In the genomic region with DNA sequence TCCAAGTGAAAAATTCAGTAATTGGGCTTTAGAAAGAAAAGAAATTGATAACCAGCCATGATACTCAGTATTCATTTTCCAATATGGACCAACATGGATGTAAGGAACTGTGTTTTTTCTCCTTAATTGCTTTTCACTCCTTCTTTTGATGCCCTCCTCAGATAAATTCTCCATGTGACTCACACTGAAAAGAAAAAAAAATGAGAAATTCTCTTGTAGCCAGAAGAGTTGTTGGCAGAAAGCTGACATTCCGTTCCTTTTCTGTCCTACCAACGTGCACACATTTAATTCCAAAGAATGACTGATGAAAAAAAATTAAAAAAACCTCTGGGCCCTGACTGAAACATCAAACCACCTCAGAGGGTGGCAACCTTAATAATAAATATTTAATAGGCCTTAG, we compare ENCODE assay signal across 27 cellular contexts.
DNase-seq lines count a peak whose midpoint lies in the region; ATAC-seq, FAIRE-seq and TF ChIP-seq lines count a peak whose summit lies in the region.
"Had no signal": no experiment of that assay in that cellular context is flagged by ENCODE, and none has a peak within 500 bp of the region (broad histone marks: within the 10 kb centered on the region; RNA-seq: fewer than 3 reads in every experiment).

No MANE protein-coding gene starts in this region.

- peak; percentile 76 for DNase-seq in GM23248
- DNase-seq in astrocyte of the spinal cord (ENCODE audit: low read depth, low spot score) = peak; percentile 68
- DNase-seq in foreskin fibroblast = peak; percentile 33 to 56
- no peak for DNase-seq in thyroid gland
- no peak for DNase-seq in RCC 7860 (ENCODE audit: low spot score)
- no peak for DNase-seq in activated CD8-positive, alpha-beta T cell treated with anti-CD3 and anti-CD28 coated beads for 36 hours
- no peak for DNase-seq in KG1 (lab: John Stamatoyannopoulos, UW)
- DNase-seq: activated CD4-positive, alpha-beta memory T cell treated with anti-CD3 and anti-CD28 coated beads, Interleukin-2, amount 10 ng/mL, durations not matched to agents 7 days and 5 days; activated T-cell treated with anti-CD3 and anti-CD28 coated beads, Interleukin-2, amount 50 U/mL, for 48 hours; AML-193; Caco-2; central memory CD4-positive, alpha-beta T cell; effector memory CD4-positive, alpha-beta T cell; foreskin melanocyte; left cardiac atrium; NCI-H1105; NCI-H2171 treated with DMSO at 0.1 percent for 48 hours; NCI-H748 treated with DMSO at 0.1 percent for 48 hours; SHP77 treated with DMSO at 0.1 percent for 48 hours; stimulated activated naive CD8-positive, alpha-beta T cell treated with anti-CD3 and anti-CD28 coated beads, Interleukin-15, Interleukin-2, amounts not matched to agents 100 U/mL and 50 U/mL, for 24 hours; WERI-Rb-1 had no signal

- WGBS in GM23248 (ENCODE audit: low coverage in 1 of 2, low lambda C conversion rate in 2 of 2, missing lambda C conversion rate in 2 of 2), 2 experiments = 0 to 2% methylated on average over 2 of the region's 2 CpGs
- WGBS in thyroid gland, 2 donors = 13 to 17% methylated on average over 2 of the region's 2 CpGs

- H3K4me1 ChIP-seq in GM23248 (ENCODE audit: insufficient read depth) (peaks cover 15% of the 10 kb centered on the region), thyroid gland (peaks cover 0 to 4% of the 10 kb centered on the region in 2 donors)
- H3K4me1 ChIP-seq: Caco-2, right atrium auricular region had no signal

- no peaks in the 10 kb centered on the region for H3K79me2 ChIP-seq in GM23248 (ENCODE audit: insufficient read depth)

- peaks cover 5% of the 10 kb centered on the region; the same call in 1 of the 2 replicates for H3F3A ChIP-seq in GM23248 (ENCODE audit: insufficient read depth)

- no peak for FAIRE-seq in RCC 7860 (lab: Jason Lieb, UNC)

- no peak overlapping the region for H3K4me3 Mint-ChIP-seq in activated CD8-positive, alpha-beta T cell treated with anti-CD3 and anti-CD28 coated beads for 36 hours
- H3K4me3 Mint-ChIP-seq: activated CD4-positive, alpha-beta memory T cell treated with anti-CD3 and anti-CD28 coated beads, Interleukin-2, amount 10 ng/mL, durations not matched to agents 7 days and 5 days; activated naive CD8-positive, alpha-beta T cell; T-helper 1 cell treated with Interleukin-12 subunit alpha and Interleukin-12 subunit beta and Interleukin-4 antibody, amounts not matched to agents 30 μg/mL and 1 μg/mL, for 36 hours had no signal

- H3K9me2 ChIP-seq in GM23248 (ENCODE audit: insufficient read depth) = no peaks in the 10 kb centered on the region

- H3K4me3 ChIP-seq in GM23248 = no peak overlapping the region
- H3K4me3 ChIP-seq in astrocyte of the spinal cord (ENCODE audit: low read depth, low read length) = no peak overlapping the region
- H3K4me3 ChIP-seq in foreskin fibroblast (ENCODE audit: low read depth in 1 of 2, low read length in 2 of 2) = no peak overlapping the region
- no peak overlapping the region for H3K4me3 ChIP-seq in thyroid gland (replicated peaks in 1 of 3)
- H3K4me3 ChIP-seq: right atrium auricular region had no signal

- ATAC-seq in activated CD8-positive, alpha-beta T cell treated with anti-CD3 and anti-CD28 coated beads for 36 hours = no peak
- ATAC-seq in GM19023 (IDR thresholded peaks at IDR 0.05; ENCODE audit: unreplicated experiment) = no peak
- ATAC-seq: left cardiac atrium; stimulated activated naive CD8-positive, alpha-beta T cell treated with anti-CD3 and anti-CD28 coated beads, Interleukin-15, Interleukin-2, amounts not matched to agents 100 U/mL and 50 U/mL, for 24 hours had no signal

- no peaks in the 10 kb centered on the region for H3K9me3 ChIP-seq in GM23248 (ENCODE audit: low read depth)
- no peaks in the 10 kb centered on the region for H3K9me3 ChIP-seq in thyroid gland
- H3K9me3 ChIP-seq: Caco-2, neutrophil, right atrium auricular region had no signal

- H3K36me3 ChIP-seq in GM23248 (ENCODE audit: low read depth) (no peaks in the 10 kb centered on the region), thyroid gland (no peaks in the 10 kb centered on the region)
- H3K36me3 ChIP-seq: neutrophil, right atrium auricular region, WERI-Rb-1 had no signal

- H3K4me1 Mint-ChIP-seq in activated CD8-positive, alpha-beta T cell treated with anti-CD3 and anti-CD28 coated beads for 36 hours (ENCODE audit: low read depth) = no peaks in the 10 kb centered on the region
- H3K4me1 Mint-ChIP-seq: activated CD4-positive, alpha-beta memory T cell treated with anti-CD3 and anti-CD28 coated beads, Interleukin-2, amount 10 ng/mL, durations not matched to agents 7 days and 5 days had no signal

- H3K27me3 ChIP-seq in GM23248 (replicated peaks; ENCODE audit: insufficient read depth) (no peaks in the 10 kb centered on the region), thyroid gland (no peaks in the 10 kb centered on the region)
- H3K27me3 ChIP-seq: neutrophil, right atrium auricular region had no signal

- H3K27me3 Mint-ChIP-seq in activated CD8-positive, alpha-beta T cell treated with anti-CD3 and anti-CD28 coated beads for 36 hours = no peaks in the 10 kb centered on the region
- H3K27me3 Mint-ChIP-seq: activated CD4-positive, alpha-beta memory T cell treated with anti-CD3 and anti-CD28 coated beads, Interleukin-2, amount 10 ng/mL, durations not matched to agents 7 days and 5 days; activated naive CD8-positive, alpha-beta T cell had no signal

- POLR2A ChIA-PET in activated CD8-positive, alpha-beta T cell treated with anti-CD3 and anti-CD28 coated beads for 36 hours (lab: Charles Lee) = no interaction called here

- H3K9me3 Mint-ChIP-seq in activated CD8-positive, alpha-beta T cell treated with anti-CD3 and anti-CD28 coated beads for 36 hours = no peaks in the 10 kb centered on the region
- H3K9me3 Mint-ChIP-seq: activated CD4-positive, alpha-beta memory T cell treated with anti-CD3 and anti-CD28 coated beads, Interleukin-2, amount 10 ng/mL, durations not matched to agents 7 days and 5 days; T-helper 1 cell treated with Interleukin-12 subunit alpha and Interleukin-12 subunit beta and Interleukin-4 antibody, amounts not matched to agents 30 μg/mL and 1 μg/mL, for 36 hours had no signal

- no peak overlapping the region for H3K27ac Mint-ChIP-seq in activated CD8-positive, alpha-beta T cell treated with anti-CD3 and anti-CD28 coated beads for 36 hours
- H3K27ac Mint-ChIP-seq: activated CD4-positive, alpha-beta memory T cell treated with anti-CD3 and anti-CD28 coated beads, Interleukin-2, amount 10 ng/mL, durations not matched to agents 7 days and 5 days; activated naive CD8-positive, alpha-beta T cell; T-helper 1 cell treated with Interleukin-12 subunit alpha and Interleukin-12 subunit beta and Interleukin-4 antibody, amounts not matched to agents 30 μg/mL and 1 μg/mL, for 36 hours had no signal

- H3K4me2 ChIP-seq in GM23248 (ENCODE audit: unreplicated experiment) = peak overlapping the region; percentile 20
- H3K4me2 ChIP-seq: KMS-11 had no signal

- H2AFZ ChIP-seq in GM23248 = no peak overlapping the region

- TF ChIP-seq POLR2A in thyroid gland (IDR thresholded peaks at IDR 0.05) = no peak

- H3K9ac ChIP-seq in GM23248 = peak overlapping the region; percentile 39; the same call in 1 of the 2 replicates
- H3K9ac ChIP-seq: KMS-11 had no signal

- CTCF ChIA-PET in activated CD8-positive, alpha-beta T cell treated with anti-CD3 and anti-CD28 coated beads for 36 hours (lab: Charles Lee) = no interaction called here

- in situ Hi-C loops in GM23248 (cut with MboI) (no loop called here), astrocyte of the spinal cord (cut with HindIII; ENCODE audit: low sequenced_read_pairs) (no loop called here)

- no peaks in the 10 kb centered on the region for H3K36me3 Mint-ChIP-seq in activated CD8-positive, alpha-beta T cell treated with anti-CD3 and anti-CD28 coated beads for 36 hours (ENCODE audit: low read depth)
- H3K36me3 Mint-ChIP-seq: activated naive CD8-positive, alpha-beta T cell had no signal

- TF ChIP-seq CTCF in astrocyte of the spinal cord (IDR thresholded peaks at IDR 0.05; ENCODE audit: low read depth, low read length) (no peak), foreskin fibroblast (IDR thresholded peaks at IDR 0.05; ENCODE audit: low read depth, low read length) (no peak), thyroid gland (IDR thresholded peaks at IDR 0.05) (no peak)
- TF ChIP-seq CTCF in activated CD8-positive, alpha-beta T cell treated with anti-CD3 and anti-CD28 coated beads for 36 hours (IDR thresholded peaks at IDR 0.05) = no peak

- H4K20me1 ChIP-seq in GM23248 (ENCODE audit: insufficient read depth) = no peaks in the 10 kb centered on the region

- H3K27ac ChIP-seq in GM23248 (peak overlapping the region; percentile 66), thyroid gland (peak overlapping the region; percentile 61 to 74 (median 68))
- H3K27ac ChIP-seq: KMS-11, neutrophil, WERI-Rb-1 had no signal

- intact Hi-C loops in thyroid gland (cut with DNase I) = no loop called here
- intact Hi-C loops in activated CD8-positive, alpha-beta T cell treated with anti-CD3 and anti-CD28 coated beads for 36 hours (cut with micrococcal nuclease) = no loop called here

Comparison
In these comparisons a context has a peak if more than half of its experiments do, and no peak if none do; other contexts are left out.
1. DNase-seq: peak in GM23248 (single experiment), astrocyte of the spinal cord (single experiment) and foreskin fibroblast (2 of 2); none in thyroid gland (0 of 2), RCC 7860 (single experiment), activated CD8-positive, alpha-beta T cell treated with anti-CD3 and anti-CD28 coated beads for 36 hours (single experiment) and KG1 (single experiment).